ENCODE assay signal across 27 cellular contexts in the genomic region with DNA sequence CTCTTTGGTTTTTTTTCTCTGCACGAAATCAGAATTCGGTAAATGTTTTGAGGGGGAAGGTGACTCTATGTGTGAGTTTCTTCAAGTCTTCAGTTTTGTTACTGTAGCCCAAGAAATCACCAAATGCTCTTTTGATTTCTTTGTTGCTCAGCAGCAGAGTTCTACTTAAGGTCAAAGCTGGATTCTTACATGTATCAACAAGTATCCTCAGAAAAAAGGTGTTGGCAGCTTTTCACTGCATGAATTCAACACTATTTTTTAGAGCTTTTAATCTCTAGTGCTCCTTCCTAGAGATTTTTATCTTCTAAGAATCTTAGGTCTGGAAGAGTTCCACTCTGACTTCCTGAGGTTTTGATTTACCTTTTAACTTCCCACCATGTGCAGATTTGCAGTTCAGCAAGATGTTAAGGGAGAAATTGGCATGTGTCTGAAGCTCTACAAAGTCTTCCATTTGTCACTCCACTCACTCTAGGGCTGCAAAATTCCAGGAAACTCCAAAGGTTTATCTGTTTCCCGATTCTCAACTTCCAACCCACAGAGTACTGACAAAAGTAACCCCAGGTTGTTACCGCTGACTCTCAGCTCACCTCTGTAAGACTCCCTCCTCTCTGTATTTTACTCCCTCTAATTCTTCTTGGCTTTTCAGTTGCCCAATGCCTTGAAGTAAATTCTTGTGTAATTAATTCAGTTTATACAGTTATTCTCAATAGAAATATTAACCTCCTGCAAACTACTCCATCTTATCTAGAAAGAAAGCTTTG. TPM values are rescaled to one million over a fixed set of nuclear protein-coding genes. Genes with fewer than 3 reads are reported as not detected.
DNase-seq lines count a peak whose midpoint lies in the region; ATAC-seq, FAIRE-seq and TF ChIP-seq lines count a peak whose summit lies in the region.
"Had no signal": no experiment of that assay in that cellular context is flagged by ENCODE, and none has a peak within 500 bp of the region (broad histone marks: within the 10 kb centered on the region; RNA-seq: fewer than 3 reads in every experiment).

No MANE protein-coding gene starts in this region.

- H3K9me3 Mint-ChIP-seq in progenitor cell of endocrine pancreas (ENCODE audit: low read depth), result peaks cover 5% of the 10 kb centered on the region
- peaks cover 3% of the 10 kb centered on the region for H3K9me3 Mint-ChIP-seq in activated CD8-positive, alpha-beta T cell treated with anti-CD3 and anti-CD28 coated beads for 36 hours
- H3K9me3 Mint-ChIP-seq: effector memory CD8-positive, alpha-beta T cell had no signal

- dilution Hi-C loops in mammary epithelial cell (cut with HindIII; ENCODE audit: low sequenced_read_pairs), result loop anchor here (10.0 kb wide), 1 partner anchor 115 kb away; no protein-coding TSS in a partner anchor

- 5% methylated on average over 4 of the region's 4 CpGs for WGBS in mammary epithelial cell (ENCODE audit: low coverage, missing lambda C conversion rate)

- FAIRE-seq in islet of Langerhans (lab: Jason Lieb, UNC), result peak; percentile 38
- FAIRE-seq: TTC549 had no signal

- no peaks in the 10 kb centered on the region for H3K27me3 Mint-ChIP-seq in progenitor cell of endocrine pancreas
- H3K27me3 Mint-ChIP-seq in activated CD8-positive, alpha-beta T cell treated with anti-CD3 and anti-CD28 coated beads for 36 hours, result peaks cover 1% of the 10 kb centered on the region

- no peaks in the 10 kb centered on the region for H3K9me3 ChIP-seq in mammary epithelial cell (replicated peaks; ENCODE audit: insufficient read depth, low read length)
- H3K9me3 ChIP-seq: adrenal gland, colonic mucosa, HAP-1, SJCRH30 had no signal

- no peaks in the 10 kb centered on the region for H3K79me2 ChIP-seq in mammary epithelial cell (ENCODE audit: insufficient read depth, low read length)

- H3K27ac Mint-ChIP-seq in progenitor cell of endocrine pancreas, result peak overlapping the region; percentile 85
- H3K27ac Mint-ChIP-seq in activated CD8-positive, alpha-beta T cell treated with anti-CD3 and anti-CD28 coated beads for 36 hours, result no peak overlapping the region
- H3K27ac Mint-ChIP-seq: activated T-cell treated with anti-CD3 and anti-CD28 coated beads, Interleukin-2, amount 50 U/mL, for 24 hours; effector memory CD8-positive, alpha-beta T cell had no signal

- H3K4me3 ChIP-seq in mammary epithelial cell (replicated peaks in 1 of 3; ENCODE audit: insufficient read depth in 1 of 3, low read depth in 2 of 3, low read length in 3 of 3), result peak overlapping the region in 2 of 3 experiments; percentile 7 to 15
- H3K4me3 ChIP-seq: adrenal gland, colonic mucosa, HAP-1, Peyer's patch, SJCRH30, stomach, tibial nerve had no signal

- peaks cover 12% of the 10 kb centered on the region for H3K36me3 Mint-ChIP-seq in progenitor cell of endocrine pancreas (ENCODE audit: insufficient read depth)
- peaks cover 4% of the 10 kb centered on the region for H3K36me3 Mint-ChIP-seq in activated CD8-positive, alpha-beta T cell treated with anti-CD3 and anti-CD28 coated beads for 36 hours (ENCODE audit: low read depth)
- H3K36me3 Mint-ChIP-seq: CD14-positive monocyte had no signal

- peaks cover 14% of the 10 kb centered on the region for H3K4me1 ChIP-seq in mammary epithelial cell (ENCODE audit: insufficient read depth, low read length)
- H3K4me1 ChIP-seq: adrenal gland, colonic mucosa, SJCRH30, tibial nerve had no signal

- H2AFZ ChIP-seq in mammary epithelial cell (ENCODE audit: low read depth, low read length), result peak overlapping the region; percentile 89

- peak overlapping the region; percentile 42 for H3K27ac ChIP-seq in mammary epithelial cell (ENCODE audit: insufficient read depth, low read depth, low read length)
- H3K27ac ChIP-seq: adrenal gland, colonic mucosa, Peyer's patch, SJCRH30, stomach, tibial nerve had no signal

- H3K4me3 Mint-ChIP-seq in progenitor cell of endocrine pancreas (ENCODE audit: low read depth), result peak overlapping the region; percentile 30
- no peak overlapping the region for H3K4me3 Mint-ChIP-seq in activated CD8-positive, alpha-beta T cell treated with anti-CD3 and anti-CD28 coated beads for 36 hours
- H3K4me3 Mint-ChIP-seq: activated T-cell treated with anti-CD3 and anti-CD28 coated beads, Interleukin-2, amount 50 U/mL, for 24 hours; CD14-positive monocyte; effector memory CD8-positive, alpha-beta T cell; natural killer cell treated with Interleukin-12 subunit alpha and Interleukin-12 subunit beta and Interleukin-15 and Interleukin-18, amount 100 ng/mL, for 72 hours had no signal

- DNase-seq in NCI-H146 (lab: John Stamatoyannopoulos, UW), result peak; percentile 9
- peak; percentile 61 for DNase-seq in mammary epithelial cell
- no peak for DNase-seq in progenitor cell of endocrine pancreas (ENCODE audit: low spot score, unreplicated experiment)
- no peak for DNase-seq in activated CD8-positive, alpha-beta T cell treated with anti-CD3 and anti-CD28 coated beads for 36 hours
- no peak for DNase-seq in NCI-H345 treated with DMSO at 0.1 percent for 48 hours (lab: John Stamatoyannopoulos, UW; ENCODE audit: unreplicated experiment)
- DNase-seq: activated CD4-positive, alpha-beta T cell treated with anti-CD3 and anti-CD28 coated beads for 1 hour; activated T-cell treated with anti-CD3 and anti-CD28 coated beads, Interleukin-2, amount 50 U/mL, for 24 hours; adrenal gland; Calu3; colonic mucosa; DND-41; effector memory CD8-positive, alpha-beta T cell; NCI-H1417 treated with DMSO at 0.1 percent for 48 hours; NCI-H524 treated with DMSO at 0.1 percent for 48 hours; Peyer's patch; SJCRH30; stomach had no signal

- H3K4me1 Mint-ChIP-seq in progenitor cell of endocrine pancreas (ENCODE audit: low read depth), result peaks cover 41% of the 10 kb centered on the region
- H3K4me1 Mint-ChIP-seq in activated CD8-positive, alpha-beta T cell treated with anti-CD3 and anti-CD28 coated beads for 36 hours (ENCODE audit: low read depth), result no peaks in the 10 kb centered on the region

- intact Hi-C loops in mammary epithelial cell (cut with micrococcal nuclease), result no loop called here
- intact Hi-C loops in activated CD8-positive, alpha-beta T cell treated with anti-CD3 and anti-CD28 coated beads for 36 hours (cut with micrococcal nuclease), result no loop called here

- TF ChIP-seq CTCF in mammary epithelial cell (conservative IDR thresholded peaks at IDR 0.05 in 1 of 2, IDR thresholded peaks at IDR 0.05 in 1 of 2; ENCODE audit: extremely low read depth in 1 of 2, insufficient read depth in 1 of 2, low read depth in 1 of 2, low read length in 2 of 2), result no peak
- no peak for TF ChIP-seq CTCF in progenitor cell of endocrine pancreas (IDR thresholded peaks at IDR 0.05; ENCODE audit: unreplicated experiment)
- no peak for TF ChIP-seq CTCF in activated CD8-positive, alpha-beta T cell treated with anti-CD3 and anti-CD28 coated beads for 36 hours (IDR thresholded peaks at IDR 0.05)

- H3K9ac ChIP-seq in mammary epithelial cell (ENCODE audit: insufficient read depth, low read length), result peak overlapping the region; percentile 3

- no peaks in the 10 kb centered on the region for H3K27me3 ChIP-seq in mammary epithelial cell (ENCODE audit: insufficient read depth, low read length)
- H3K27me3 ChIP-seq: adrenal gland, colonic mucosa, Peyer's patch, SJCRH30, stomach, tibial nerve had no signal

- in situ Hi-C loops in mammary epithelial cell (cut with MboI; ENCODE audit: low sequenced_read_pairs in 2 of 2), result no loop called here

- CTCF ChIA-PET in mammary epithelial cell (lab: Charles Lee; ENCODE audit: low non-redundant PET), result no interaction called here
- CTCF ChIA-PET in activated CD8-positive, alpha-beta T cell treated with anti-CD3 and anti-CD28 coated beads for 36 hours (lab: Charles Lee), result interaction anchor here (0.8 to 3.5 kb wide), 11 partner anchors 11 to 208 kb away, joined by 3 to 17 read pairs (median 4); partner anchors contain the start of gene SLC9C1

- peak overlapping the region; percentile 78 for H3K4me2 ChIP-seq in mammary epithelial cell (ENCODE audit: insufficient read depth, low read depth, low read length)

- BruUV-seq in mammary epithelial cell (replicated peaks; lab: Mats Ljungman, UMichigan), result no TSS peak

- no peaks in the 10 kb centered on the region for H4K20me1 ChIP-seq in mammary epithelial cell (ENCODE audit: insufficient read depth, low read length)

- H3K36me3 ChIP-seq in mammary epithelial cell (ENCODE audit: insufficient read depth, low read length), result no peaks in the 10 kb centered on the region
- H3K36me3 ChIP-seq: colonic mucosa, HAP-1, Peyer's patch, SJCRH30, stomach, tibial nerve had no signal

- ATAC-seq in activated CD8-positive, alpha-beta T cell treated with anti-CD3 and anti-CD28 coated beads for 36 hours, result no peak
- ATAC-seq in GM21825 (IDR thresholded peaks at IDR 0.05; ENCODE audit: unreplicated experiment), result no peak
- ATAC-seq: effector memory CD8-positive, alpha-beta T cell had no signal

- POLR2A ChIA-PET in activated CD8-positive, alpha-beta T cell treated with anti-CD3 and anti-CD28 coated beads for 36 hours (lab: Charles Lee), result no interaction called here

RNA-seq across cellular contexts. Expression of gene CD200, which starts 13.3 kb away (rescaled TPM):
- 10 to 100 TPM; 13.0 to 23.7 TPM for total RNA-seq in mammary epithelial cell
- polyA plus RNA-seq in mammary epithelial cell, result 4.2 TPM
- not detected for polyA minus RNA-seq in mammary epithelial cell
- total RNA-seq in progenitor cell of endocrine pancreas, result 37.4 and 42.1 TPM in 2 replicates
- 10 to 100 TPM; 15.7 to 16.7 TPM for total RNA-seq in activated CD8-positive, alpha-beta T cell treated with anti-CD3 and anti-CD28 coated beads for 36 hours
- total RNA-seq: Calu3, SJCRH30 had no signal

RNA-seq across cellular contexts. Expression of gene SLC9C1, which starts 25.7 kb away (rescaled TPM):
- 1 to 10 TPM in 1 of 2 donors, under 1 TPM in 1; 0.47 to 1.7 TPM for total RNA-seq in mammary epithelial cell
- polyA plus RNA-seq in mammary epithelial cell, result not detected
- polyA minus RNA-seq in mammary epithelial cell, result not detected
- 1.5 and 2.3 TPM in 2 replicates for total RNA-seq in progenitor cell of endocrine pancreas
- total RNA-seq in activated CD8-positive, alpha-beta T cell treated with anti-CD3 and anti-CD28 coated beads for 36 hours, result not detected
- total RNA-seq: activated CD8-positive, alpha-beta memory T cell treated with anti-CD3 and anti-CD28 coated beads for 36 hours; adrenal gland; Calu3; glomerular endothelial cell; M059J; natural killer cell treated with Interleukin-12 subunit alpha and Interleukin-12 subunit beta and Interleukin-15 and Interleukin-18, amount 100 ng/mL, for 72 hours; SJCRH30; tibial nerve had no signal
- polyA plus RNA-seq: adrenal gland, CD14-positive monocyte, stomach had no signal

Comparison
In these comparisons a context has a peak if more than half of its experiments do, and no peak if none do; other contexts are left out.
1. DNase-seq: peak in NCI-H146 (single experiment) and mammary epithelial cell (single experiment); none in progenitor cell of endocrine pancreas (single experiment), activated CD8-positive, alpha-beta T cell treated with anti-CD3 and anti-CD28 coated beads for 36 hours (single experiment) and NCI-H345 treated with DMSO at 0.1 percent for 48 hours (single experiment).